1 cellular context compared by ENCODE assay signal in genomic region chr7:22561356-22561755, GRCh38.
TF ChIP-seq lines count a peak whose summit lies in the region.

No MANE protein-coding gene starts in this region.

TF ChIP-seq in GM23338, 12 proteins besides CTCF, POLR2A, EP300 and RAD21 (continued from another document):
- TF ChIP-seq ETS1 (IDR thresholded peaks at IDR 0.05), result no peak
- TF ChIP-seq STAT1 (IDR thresholded peaks at IDR 0.05; ENCODE audit: unreplicated experiment), result no peak
